8 cellular contexts compared by ENCODE assay signal in the genomic region with DNA sequence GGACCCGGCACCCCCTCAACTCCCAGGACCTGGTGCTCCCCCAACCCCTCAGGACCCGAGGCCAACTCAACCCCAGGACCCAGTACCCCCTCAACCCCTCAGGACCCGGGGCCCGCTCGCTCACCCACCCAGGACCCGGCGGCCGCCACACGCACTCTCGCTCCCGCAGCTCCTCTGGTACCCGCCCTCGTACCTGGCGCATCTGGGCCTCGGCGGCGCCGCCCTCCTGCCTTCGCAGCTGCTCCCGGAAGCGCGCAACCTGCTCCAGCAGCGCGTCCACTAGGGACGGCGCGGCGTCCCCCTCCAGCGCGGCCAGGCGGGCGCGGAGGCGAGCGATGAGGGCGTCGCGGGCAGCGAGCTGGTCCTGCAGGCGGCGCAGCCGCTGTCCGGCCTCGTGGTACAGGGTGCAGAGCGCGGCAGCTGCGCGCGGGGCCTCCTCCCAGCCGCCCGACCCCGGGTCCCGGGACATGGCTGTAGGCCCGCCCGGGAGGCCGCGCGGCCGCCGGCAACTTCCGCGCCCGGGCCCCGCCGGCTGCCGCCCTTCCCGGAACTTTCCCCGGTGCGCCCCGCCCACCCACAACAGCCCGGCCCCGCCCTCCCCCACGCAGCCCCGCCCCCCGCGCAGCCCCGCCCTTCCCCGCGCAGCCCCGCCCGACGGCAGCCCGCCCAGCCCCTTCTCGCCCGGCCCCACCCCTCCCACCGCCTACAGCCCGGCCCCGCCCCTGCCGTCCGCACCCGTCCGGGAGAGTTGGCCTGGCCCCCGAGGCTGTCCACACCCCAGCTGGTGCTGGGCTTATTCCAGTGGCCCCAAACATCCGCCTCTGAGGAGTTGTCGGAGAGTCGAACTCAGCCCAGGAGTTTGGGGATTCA. TPM values are rescaled to one million over a fixed set of nuclear protein-coding genes. Genes with fewer than 3 reads are reported as not detected.
DNase-seq lines count a peak whose midpoint lies in the region; ATAC-seq lines count a peak whose summit lies in the region.

A gene with protein sequence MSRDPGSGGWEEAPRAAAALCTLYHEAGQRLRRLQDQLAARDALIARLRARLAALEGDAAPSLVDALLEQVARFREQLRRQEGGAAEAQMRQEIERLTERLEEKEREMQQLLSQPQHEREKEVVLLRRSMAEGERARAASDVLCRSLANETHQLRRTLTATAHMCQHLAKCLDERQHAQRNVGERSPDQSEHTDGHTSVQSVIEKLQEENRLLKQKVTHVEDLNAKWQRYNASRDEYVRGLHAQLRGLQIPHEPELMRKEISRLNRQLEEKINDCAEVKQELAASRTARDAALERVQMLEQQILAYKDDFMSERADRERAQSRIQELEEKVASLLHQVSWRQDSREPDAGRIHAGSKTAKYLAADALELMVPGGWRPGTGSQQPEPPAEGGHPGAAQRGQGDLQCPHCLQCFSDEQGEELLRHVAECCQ (minus strand): TSS at position 516 of the 870 bp plus-strand sequence. CDS start 47 bp downstream, at position 469.

- ATAC-seq in GM19023 (IDR thresholded peaks at IDR 0.05; ENCODE audit: unreplicated experiment) (peak; percentile 64), HG03432 (IDR thresholded peaks at IDR 0.05; ENCODE audit: unreplicated experiment) (peak; percentile 76)

- no peaks in the 10 kb centered on the region for H3K27me3 ChIP-seq in mononuclear cell (ENCODE audit: insufficient read depth, low read length)

- peak; percentile 52 to 55 for DNase-seq in AML-193 (lab: John Stamatoyannopoulos, UW)
- peak; percentile 61 for DNase-seq in NOMO-1 treated with DMSO at 0.1 percent for 48 hours (lab: John Stamatoyannopoulos, UW; ENCODE audit: unreplicated experiment)
- peak; percentile 89 for DNase-seq in activated CD8-positive, alpha-beta memory T cell treated with anti-CD3 and anti-CD28 coated beads, Interleukin-2, amount 50 U/mL, for 48 hours
- peak; percentile 92 for DNase-seq in epidermal melanocyte (ENCODE audit: insufficient read length, low spot score)
- DNase-seq in stimulated activated CD8-positive, alpha-beta memory T cell treated with anti-CD3 and anti-CD28 coated beads, Interleukin-4, amount 100 ng/mL, for 1 hour (ENCODE audit: low read depth in 2 of 2, low spot score in 1 of 2): peak; percentile 64

- H3K4me1 ChIP-seq in mononuclear cell (ENCODE audit: insufficient read depth, low read length): peaks cover 17% of the 10 kb centered on the region

- peak within 1 kb of the TSS; percentile 81 for H3K4me3 ChIP-seq in mononuclear cell (ENCODE audit: low read length)

- no peaks in the 10 kb centered on the region for H3K9me3 ChIP-seq in mononuclear cell (ENCODE audit: low read depth, low read length)

RNA-seq across cellular contexts. Expression of the gene that starts here (rescaled TPM):
- 53.8 TPM for total RNA-seq in mononuclear cell

Comparison
In these comparisons a context has a peak if more than half of its experiments do, and no peak if none do; other contexts are left out.
1. Peak in every context shown above with its lines: DNase-seq, ATAC-seq and H3K4me3 ChIP-seq.